ENCODE assay signal across 8 cellular contexts in genomic region chr2:148645135-148645924, GRCh38. TPM values are rescaled to one million over a fixed set of nuclear protein-coding genes. Genes with fewer than 3 reads are reported as not detected.
DNase-seq lines count a peak whose midpoint lies in the region; ATAC-seq and TF ChIP-seq lines count a peak whose summit lies in the region.

No MANE protein-coding gene starts in this region.

- H3K27me3 ChIP-seq in right atrium auricular region (no peaks in the 10 kb centered on the region), prostate gland (replicated peaks; ENCODE audit: insufficient read depth) (no peaks in the 10 kb centered on the region)

- peak; percentile 5 for TF ChIP-seq POLR2A in GM15510 (IDR thresholded peaks at IDR 0.05; ENCODE audit: borderline replicate concordance, extremely low read depth, insufficient read length)
- no peak for TF ChIP-seq POLR2A in prostate gland (IDR thresholded peaks at IDR 0.05)

- H3K27ac ChIP-seq in right atrium auricular region = peak overlapping the region; percentile 98 to 100
- peak overlapping the region; percentile 99 to 100 for H3K27ac ChIP-seq in prostate gland
- H3K27ac ChIP-seq in urinary bladder (ENCODE audit: low read depth) = peak overlapping the region; percentile 99

- H3K9me3 ChIP-seq in right atrium auricular region = no peaks in the 10 kb centered on the region
- H3K9me3 ChIP-seq in prostate gland = no peaks in the 10 kb centered on the region

- peak in 1 of 2 donors; percentile 33 for TF ChIP-seq CTCF in right atrium auricular region (IDR thresholded peaks at IDR 0.05)
- TF ChIP-seq CTCF in prostate gland (IDR thresholded peaks at IDR 0.05) = peak in 2 of 4 experiments; percentile 60 to 64

- H3K4me1 ChIP-seq in right atrium auricular region = peaks cover 0 to 34% of the 10 kb centered on the region in 2 donors
- H3K4me1 ChIP-seq in prostate gland (replicated peaks) = peaks cover 4% of the 10 kb centered on the region
- H3K4me1 ChIP-seq in urinary bladder (ENCODE audit: insufficient read depth) = no peaks in the 10 kb centered on the region

- WGBS in prostate gland = under 1% methylated on average over 59 of the region's 80 CpGs
- WGBS in urinary bladder = under 1% methylated on average over 80 of the region's 80 CpGs

- intact Hi-C loops in prostate gland (cut with DNase I) = loop anchor here (10.0 kb wide), 3 partner anchors 229 to 621 kb away; partner anchors contain the start of genes KIF5C, MBD5 and ORC4

- H3K36me3 ChIP-seq in right atrium auricular region = no peaks in the 10 kb centered on the region
- no peaks in the 10 kb centered on the region for H3K36me3 ChIP-seq in prostate gland
- no peaks in the 10 kb centered on the region for H3K36me3 ChIP-seq in urinary bladder (ENCODE audit: insufficient read depth)

- DNase-seq in NCI-H187 (lab: John Stamatoyannopoulos, UW) = peak; percentile 78 to 88
- DNase-seq in T-helper 2 cell = peak; percentile 87 to 96 (median 90)
- DNase-seq in anterior cingulate cortex (lab: John Stamatoyannopoulos, UW) = peak; percentile 84 to 99 (median 94)
- DNase-seq in right atrium auricular region (ENCODE audit: low spot score) = peak; percentile 93
- DNase-seq in prostate gland (ENCODE audit: low spot score) = peak; percentile 92

- H3K4me3 ChIP-seq in right atrium auricular region (peak overlapping the region; percentile 83 to 89), prostate gland (peak overlapping the region; percentile 68 to 92), urinary bladder (ENCODE audit: low read depth, low read length) (peak overlapping the region; percentile 87)

- peak; percentile 73 for ATAC-seq in HG02970 (IDR thresholded peaks at IDR 0.05; ENCODE audit: low FRiP score, unreplicated experiment)

RNA-seq across cellular contexts. Expression of gene EPC2, which starts 0.8 kb away (rescaled TPM):
- total RNA-seq in right atrium auricular region (10 to 100 TPM; 17.8 to 18.3 TPM), prostate gland (10 to 100 TPM; 27.2 to 40.2 TPM), urinary bladder (80.9 TPM)
- polyA plus RNA-seq in urinary bladder = 18.9 TPM

Comparison
In these comparisons a context has a peak if more than half of its experiments do, and no peak if none do; other contexts are left out.
1. Peak in every context shown above with its lines: DNase-seq, ATAC-seq, H3K4me3 ChIP-seq and H3K27ac ChIP-seq.